In the genomic region with DNA sequence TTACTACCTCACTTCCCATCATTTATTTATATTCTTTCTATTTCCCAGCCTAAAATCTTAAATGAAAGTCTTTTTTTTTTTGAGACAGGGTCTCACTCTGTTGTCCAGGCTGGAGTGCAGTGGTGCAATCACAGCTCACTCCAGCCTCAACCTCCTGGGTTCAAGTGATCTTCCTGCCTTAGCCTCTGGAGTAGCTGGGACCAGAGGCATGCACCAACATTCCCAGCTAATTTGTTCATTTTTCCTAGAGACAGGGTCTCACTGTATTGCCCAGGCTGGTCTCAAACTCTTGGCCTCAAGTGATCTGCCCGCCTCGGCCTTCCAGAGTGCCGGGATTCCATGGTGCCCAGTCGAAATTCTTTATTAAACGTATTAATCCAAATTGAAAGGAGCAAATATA, we compare ENCODE assay signal across 12 cellular contexts. TPM values are rescaled to one million over a fixed set of nuclear protein-coding genes. Genes with fewer than 3 reads are reported as not detected.
"Had no signal": no experiment of that assay in that cellular context is flagged by ENCODE, and none has a peak within 500 bp of the region (broad histone marks: within the 10 kb centered on the region; RNA-seq: fewer than 3 reads in every experiment).

No MANE protein-coding gene starts in this region.

RNA-seq across cellular contexts. Expression of a gene that starts 7.4 kb away (rescaled TPM):
- total RNA-seq: kidney epithelial cell, left cardiac atrium, lower leg skin, lung microvascular endothelial cell, mammary epithelial cell, mesenteric fat pad, mesothelial cell of epicardium, mononuclear cell, myocyte had no signal
- polyA plus RNA-seq: immature natural killer cell; keratinocyte; mammary epithelial cell; naive thymus-derived CD4-positive, alpha-beta T cell had no signal

RNA-seq across cellular contexts. Expression of a gene that starts 46.1 kb away (rescaled TPM):
- total RNA-seq: mammary epithelial cell, mesenteric fat pad, mesothelial cell of epicardium, myocyte had no signal
- polyA plus RNA-seq: immature natural killer cell, mammary epithelial cell had no signal
